17 cellular contexts compared by ENCODE assay signal in genomic region chr1:19682257-19682656, GRCh38. TPM values are rescaled to one million over a fixed set of nuclear protein-coding genes. Genes with fewer than 3 reads are reported as not detected.
DNase-seq lines count a peak whose midpoint lies in the region; ATAC-seq, FAIRE-seq and TF ChIP-seq lines count a peak whose summit lies in the region.
"Had no signal": no experiment of that assay in that cellular context is flagged by ENCODE, and none has a peak within 500 bp of the region (broad histone marks: within the 10 kb centered on the region; RNA-seq: fewer than 3 reads in every experiment).

No MANE protein-coding gene starts in this region.

- H3K9me3 ChIP-seq in right cardiac atrium (ENCODE audit: control insufficient read depth, low read length) = no peaks in the 10 kb centered on the region
- peaks cover 0 to 1% (median 0%) of the 10 kb centered on the region in 3 experiments for H3K9me3 ChIP-seq in naive thymus-derived CD4-positive, alpha-beta T cell (ENCODE audit: control insufficient read depth in 2 of 3, low read length in 3 of 3)
- H3K9me3 ChIP-seq: ovary, upper lobe of right lung had no signal

- peaks cover 0 to 1% (median 0%) of the 10 kb centered on the region in 5 donors for H3K27me3 Mint-ChIP-seq in naive thymus-derived CD4-positive, alpha-beta T cell

- intact Hi-C loops in Right ventricle myocardium inferior (cut with DNase I) (no loop called here), right cardiac atrium (cut with DNase I) (no loop called here)
- intact Hi-C loops in naive thymus-derived CD4-positive, alpha-beta T cell (cut with micrococcal nuclease) = no loop called here

- POLR2A ChIA-PET in naive thymus-derived CD4-positive, alpha-beta T cell (lab: Charles Lee) = no interaction called here

- no peaks in the 10 kb centered on the region for H3K4me1 ChIP-seq in right cardiac atrium (ENCODE audit: control insufficient read depth, insufficient read depth, low read length)
- peaks cover 9 to 12% of the 10 kb centered on the region in 2 donors for H3K4me1 ChIP-seq in naive thymus-derived CD4-positive, alpha-beta T cell (ENCODE audit: control insufficient read depth in 2 of 2, insufficient read depth in 2 of 2, low read length in 2 of 2)
- H3K4me1 ChIP-seq: upper lobe of right lung had no signal

- H3K27ac ChIP-seq in right cardiac atrium (ENCODE audit: low read length) = no peak overlapping the region
- H3K27ac ChIP-seq in naive thymus-derived CD4-positive, alpha-beta T cell (ENCODE audit: low read depth, low read length) = no peak overlapping the region
- H3K27ac ChIP-seq: coronary artery, ovary, upper lobe of right lung had no signal

- DNase-seq in Right ventricle myocardium inferior (ENCODE audit: missing footprints) (peak; percentile 42), right cardiac atrium (no peak), T1000 (lab: John Stamatoyannopoulos, UW) (peak; percentile 11), fibroblast of mammary gland (ENCODE audit: low read depth) (peak; percentile 97), stromal cell of bone marrow (ENCODE audit: low read depth) (peak; percentile 65), RPMI8226 (no peak), frontal cortex (ENCODE audit: low spot score in 2 of 2) (no peak)
- no peak for DNase-seq in naive thymus-derived CD4-positive, alpha-beta T cell
- DNase-seq: 8988T; activated CD4-positive, alpha-beta T cell treated with anti-CD3 and anti-CD28 coated beads, Interleukin-2, amount 50 U/mL, for 4 hours; activated effector memory CD4-positive, alpha-beta T cell treated with anti-CD3 and anti-CD28 coated beads, Interleukin-2, amount 50 U/mL, for 16 hours; DMS79 treated with DMSO at 0.1 percent for 48 hours; ovary; upper lobe of right lung had no signal

- no peaks in the 10 kb centered on the region for H3K27me3 ChIP-seq in right cardiac atrium (ENCODE audit: control insufficient read depth, insufficient read depth)
- no peaks in the 10 kb centered on the region for H3K27me3 ChIP-seq in naive thymus-derived CD4-positive, alpha-beta T cell (ENCODE audit: control insufficient read depth in 2 of 2, insufficient read depth in 2 of 2, low read length in 2 of 2)
- H3K27me3 ChIP-seq: ovary, upper lobe of right lung had no signal

- no peak overlapping the region for H3K4me3 Mint-ChIP-seq in naive thymus-derived CD4-positive, alpha-beta T cell

- peaks cover 0 to 15% (median 0%) of the 10 kb centered on the region in 3 experiments for H3K36me3 ChIP-seq in naive thymus-derived CD4-positive, alpha-beta T cell (ENCODE audit: control insufficient read depth in 2 of 3, insufficient read depth in 3 of 3, low read length in 3 of 3)
- H3K36me3 ChIP-seq: ovary had no signal

- H3K27ac Mint-ChIP-seq in naive thymus-derived CD4-positive, alpha-beta T cell = peak overlapping the region in 2 of 9 donors; percentile 5 to 15

- H3K4me1 Mint-ChIP-seq in naive thymus-derived CD4-positive, alpha-beta T cell = peaks cover 0 to 17% (median 13%) of the 10 kb centered on the region in 7 donors

- CTCF ChIA-PET in naive thymus-derived CD4-positive, alpha-beta T cell (lab: Charles Lee) = interaction anchor here (0.9 to 1.8 kb wide), 3 partner anchors 11 to 22 kb away, joined by 3 to 7 read pairs (median 3); no protein-coding TSS in a partner anchor

- no peak overlapping the region for H3K4me3 ChIP-seq in right cardiac atrium (ENCODE audit: low read length)
- no peak overlapping the region for H3K4me3 ChIP-seq in fibroblast of mammary gland (ENCODE audit: control insufficient read depth, low read depth, low read length)
- no peak overlapping the region for H3K4me3 ChIP-seq in naive thymus-derived CD4-positive, alpha-beta T cell (ENCODE audit: low read length)
- H3K4me3 ChIP-seq: coronary artery, ovary, upper lobe of right lung had no signal

- FAIRE-seq in frontal cortex (lab: Jason Lieb, UNC) = no peak

- H3K9me3 Mint-ChIP-seq in naive thymus-derived CD4-positive, alpha-beta T cell = no peaks in the 10 kb centered on the region

- WGBS in right cardiac atrium = 82% methylated on average over 3 of the region's 3 CpGs

- no peak for ATAC-seq in Right ventricle myocardium inferior
- no peak for ATAC-seq in right cardiac atrium
- ATAC-seq in naive thymus-derived CD4-positive, alpha-beta T cell = no peak
- ATAC-seq: upper lobe of right lung had no signal

- peaks cover 0 to 18% (median 4%) of the 10 kb centered on the region in 5 donors for H3K36me3 Mint-ChIP-seq in naive thymus-derived CD4-positive, alpha-beta T cell

- TF ChIP-seq CTCF in fibroblast of mammary gland (conservative IDR thresholded peaks at IDR 0.05; ENCODE audit: control insufficient read depth, insufficient read depth, low read depth, low read length) = no peak

RNA-seq across cellular contexts. Expression of gene HTR6, which starts 17.6 kb away (rescaled TPM):
- total RNA-seq in Right ventricle myocardium inferior (not detected), right cardiac atrium (not detected), frontal cortex (0.41 TPM)
- not detected for polyA plus RNA-seq in right cardiac atrium
- under 1 TPM in 2 of 5 experiments, not detected in 3; 0.40 to 0.54 TPM for total RNA-seq in naive thymus-derived CD4-positive, alpha-beta T cell
- polyA plus RNA-seq in naive thymus-derived CD4-positive, alpha-beta T cell = under 1 TPM; 0.13 to 0.92 TPM
- total RNA-seq: OCI-LY7; ovary; T-helper 2 cell treated with Interferon-gamma antibody and Interleukin-4, amounts not matched to agents 100 ng/mL and 5 ng/mL, for 36 hours; upper lobe of right lung had no signal
- polyA plus RNA-seq: ovary had no signal

RNA-seq across cellular contexts. Expression of gene NBL1, which starts 38.1 kb away (rescaled TPM):
- 55.0 TPM for total RNA-seq in Right ventricle myocardium inferior
- total RNA-seq in right cardiac atrium = 10 to 100 TPM; 40.7 to 64.8 (median 46.1) TPM
- 45.7 TPM for polyA plus RNA-seq in right cardiac atrium
- total RNA-seq in naive thymus-derived CD4-positive, alpha-beta T cell = 10 to 100 TPM; 20.7 to 36.1 (median 22.8) TPM
- 1 to 10 TPM; 2.5 to 4.0 TPM for polyA plus RNA-seq in naive thymus-derived CD4-positive, alpha-beta T cell
- total RNA-seq in frontal cortex = 33.0 TPM
- total RNA-seq: OCI-LY7 had no signal

Comparison
In these comparisons a context has a peak if more than half of its experiments do, and no peak if none do; other contexts are left out.
1. DNase-seq: peak in Right ventricle myocardium inferior (single experiment), T1000 (single experiment), fibroblast of mammary gland (single experiment) and stromal cell of bone marrow (single experiment); none in right cardiac atrium (0 of 3), naive thymus-derived CD4-positive, alpha-beta T cell (0 of 9), RPMI8226 (single experiment) and frontal cortex (0 of 2).